Comparison of ENCODE assay signal across 1 cellular context in the genomic region with DNA sequence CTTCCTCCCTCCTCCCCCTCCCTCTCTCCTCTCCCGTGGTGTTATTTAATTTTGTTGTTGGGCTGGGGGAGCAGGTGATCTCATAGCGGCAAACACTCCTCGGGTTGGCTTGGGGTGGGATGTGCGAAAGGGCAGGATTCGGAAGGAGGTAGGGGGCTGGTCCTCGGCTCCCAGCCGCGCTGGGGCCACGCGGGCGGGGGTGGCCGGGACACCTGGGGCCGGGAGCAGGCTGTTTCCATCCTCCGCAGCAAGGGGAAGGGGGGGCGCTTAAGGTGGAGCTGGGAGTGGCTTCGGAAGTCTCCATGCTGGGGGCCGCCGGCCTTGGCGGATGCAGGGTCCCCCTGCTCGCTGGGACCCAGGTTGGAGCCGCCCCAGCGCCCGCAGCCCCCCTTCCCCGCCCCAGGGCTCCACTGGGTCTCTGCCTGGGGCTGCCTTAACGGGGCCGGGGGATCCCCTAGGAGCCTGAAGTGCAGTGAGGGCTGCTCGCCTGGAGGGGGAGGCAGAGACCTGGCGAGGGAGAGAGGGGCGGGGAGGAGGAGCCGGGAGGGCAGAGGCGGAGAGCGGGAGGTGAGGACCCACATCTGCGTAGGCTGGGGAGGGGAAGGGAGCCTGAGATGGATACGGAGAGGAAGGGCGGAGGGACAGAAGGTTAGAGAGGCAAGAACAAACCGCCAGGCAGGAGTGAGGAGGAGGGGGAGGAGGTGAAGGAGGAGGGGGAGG.
TF ChIP-seq lines count a peak whose summit lies in the region.

No MANE protein-coding gene starts in this region.

TF ChIP-seq in liver, 16 proteins besides CTCF, POLR2A, EP300 and RAD21 (continued from another document):
- TF ChIP-seq REST (IDR thresholded peaks at IDR 0.05) = no peak
